In the genomic region with DNA sequence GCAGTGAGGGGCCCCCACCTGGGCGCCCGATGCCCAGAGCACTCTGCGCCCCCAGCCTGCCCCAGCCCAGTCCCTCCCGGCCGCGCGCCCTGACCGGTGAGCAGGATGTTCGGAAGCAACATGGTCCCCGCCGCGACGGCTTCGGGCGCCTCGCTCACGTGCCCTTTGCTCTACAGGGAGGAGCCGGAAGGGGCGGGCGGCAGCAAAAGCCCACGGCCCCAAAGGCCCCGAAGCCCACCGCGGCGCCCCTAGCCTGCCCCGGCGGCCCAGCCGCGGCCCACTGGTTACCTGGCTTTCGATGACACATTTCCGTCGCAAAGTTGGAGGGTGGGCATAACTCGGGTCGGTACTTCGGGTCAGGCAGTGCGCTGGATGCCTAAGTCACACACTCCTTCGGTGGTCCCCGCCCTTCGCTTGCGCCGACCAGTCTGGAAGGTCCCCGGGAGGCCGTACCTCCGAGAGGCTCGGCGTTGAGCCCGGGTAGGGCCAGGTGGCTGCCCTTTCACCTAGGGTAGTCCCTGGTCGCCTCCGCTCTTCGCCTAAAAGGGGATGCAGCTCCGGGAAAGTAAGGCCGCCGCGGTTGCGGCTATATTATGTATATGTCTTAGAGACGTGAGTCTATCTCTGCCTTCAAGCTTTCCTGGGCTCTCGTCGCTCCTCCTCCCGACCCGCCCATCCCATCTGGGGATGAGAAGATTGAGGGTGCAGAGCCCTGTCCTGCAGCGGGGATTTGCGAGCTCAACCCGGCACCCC, we compare ENCODE assay signal across 1 cellular context.
TF ChIP-seq lines count a peak whose summit lies in the region.

A gene (minus strand): TSS at position 152 of the 753 bp plus-strand sequence. CDS start 30 bp downstream, at position 122.
A gene with protein sequence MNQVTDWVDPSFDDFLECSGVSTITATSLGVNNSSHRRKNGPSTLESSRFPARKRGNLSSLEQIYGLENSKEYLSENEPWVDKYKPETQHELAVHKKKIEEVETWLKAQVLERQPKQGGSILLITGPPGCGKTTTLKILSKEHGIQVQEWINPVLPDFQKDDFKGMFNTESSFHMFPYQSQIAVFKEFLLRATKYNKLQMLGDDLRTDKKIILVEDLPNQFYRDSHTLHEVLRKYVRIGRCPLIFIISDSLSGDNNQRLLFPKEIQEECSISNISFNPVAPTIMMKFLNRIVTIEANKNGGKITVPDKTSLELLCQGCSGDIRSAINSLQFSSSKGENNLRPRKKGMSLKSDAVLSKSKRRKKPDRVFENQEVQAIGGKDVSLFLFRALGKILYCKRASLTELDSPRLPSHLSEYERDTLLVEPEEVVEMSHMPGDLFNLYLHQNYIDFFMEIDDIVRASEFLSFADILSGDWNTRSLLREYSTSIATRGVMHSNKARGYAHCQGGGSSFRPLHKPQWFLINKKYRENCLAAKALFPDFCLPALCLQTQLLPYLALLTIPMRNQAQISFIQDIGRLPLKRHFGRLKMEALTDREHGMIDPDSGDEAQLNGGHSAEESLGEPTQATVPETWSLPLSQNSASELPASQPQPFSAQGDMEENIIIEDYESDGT (plus strand): TSS at position 450 of the 753 bp plus-strand sequence. CDS start 2,391 bp downstream, outside the sequence.
A gene with protein sequence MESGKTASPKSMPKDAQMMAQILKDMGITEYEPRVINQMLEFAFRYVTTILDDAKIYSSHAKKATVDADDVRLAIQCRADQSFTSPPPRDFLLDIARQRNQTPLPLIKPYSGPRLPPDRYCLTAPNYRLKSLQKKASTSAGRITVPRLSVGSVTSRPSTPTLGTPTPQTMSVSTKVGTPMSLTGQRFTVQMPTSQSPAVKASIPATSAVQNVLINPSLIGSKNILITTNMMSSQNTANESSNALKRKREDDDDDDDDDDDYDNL (minus strand): TSS at position 152 of the 753 bp plus-strand sequence. CDS start 3,783 bp downstream, outside the sequence.

TF ChIP-seq in K562, 482 proteins besides CTCF, POLR2A, EP300 and RAD21 (continued from another document and continues in another):
- TF ChIP-seq, protein P1, sequence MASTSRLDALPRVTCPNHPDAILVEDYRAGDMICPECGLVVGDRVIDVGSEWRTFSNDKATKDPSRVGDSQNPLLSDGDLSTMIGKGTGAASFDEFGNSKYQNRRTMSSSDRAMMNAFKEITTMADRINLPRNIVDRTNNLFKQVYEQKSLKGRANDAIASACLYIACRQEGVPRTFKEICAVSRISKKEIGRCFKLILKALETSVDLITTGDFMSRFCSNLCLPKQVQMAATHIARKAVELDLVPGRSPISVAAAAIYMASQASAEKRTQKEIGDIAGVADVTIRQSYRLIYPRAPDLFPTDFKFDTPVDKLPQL (IDR thresholded peaks at IDR 0.05; ENCODE audit: extremely low read depth, insufficient read length) = no peak
- TF ChIP-seq SMAD1 (IDR thresholded peaks at IDR 0.05; ENCODE audit: low read depth, low read length, partially characterized antibody) (peak; percentile 18), ZNF766 (CRISPR knock-in tag; conservative IDR thresholded peaks at IDR 0.05) (peak; percentile 81), KLF1 (tag; IDR thresholded peaks at IDR 0.05) (peak; percentile 96), ZNF76 (CRISPR knock-in tag; IDR thresholded peaks at IDR 0.05; ENCODE audit: borderline replicate concordance) (0 out of 2 replicates have a peak, but pooled peaks have one; percentile 32), MCM7 (IDR thresholded peaks at IDR 0.05) (no peak), RBFOX2 (IDR thresholded peaks at IDR 0.05; ENCODE audit: low read depth, low read length) (peak; percentile 96), KLF6 (CRISPR knock-in tag; IDR thresholded peaks at IDR 0.05; ENCODE audit: borderline replicate concordance) (peak; percentile 87; the same call in 1 of the 2 replicates), MEF2D (tag; conservative IDR thresholded peaks at IDR 0.05; ENCODE audit: low read depth) (0 out of 2 replicates have a peak, but pooled peaks have one; percentile 37), MYBL2 (IDR thresholded peaks at IDR 0.05; ENCODE audit: low read depth) (no peak; the same call in 1 of the 2 replicates), MYBL2 (CRISPR knock-in tag; IDR thresholded peaks at IDR 0.05; ENCODE audit: borderline replicate concordance) (no peak), NFRKB (IDR thresholded peaks at IDR 0.05; ENCODE audit: low read depth) (peak; percentile 70), PHF8 (IDR thresholded peaks at IDR 0.05; ENCODE audit: borderline replicate concordance, low read length) (peak; percentile 90; the same call in 1 of the 2 replicates), HCFC1 (IDR thresholded peaks at IDR 0.05; ENCODE audit: low read depth, low read length) (peak; percentile 76), CHCHD3 (CRISPR knock-in tag; IDR thresholded peaks at IDR 0.05) (no peak), FOXK1 (CRISPR knock-in tag; IDR thresholded peaks at IDR 0.05; ENCODE audit: borderline replicate concordance) (peak; percentile 70; the same call in 1 of the 2 replicates)
- TF ChIP-seq, protein P2, sequence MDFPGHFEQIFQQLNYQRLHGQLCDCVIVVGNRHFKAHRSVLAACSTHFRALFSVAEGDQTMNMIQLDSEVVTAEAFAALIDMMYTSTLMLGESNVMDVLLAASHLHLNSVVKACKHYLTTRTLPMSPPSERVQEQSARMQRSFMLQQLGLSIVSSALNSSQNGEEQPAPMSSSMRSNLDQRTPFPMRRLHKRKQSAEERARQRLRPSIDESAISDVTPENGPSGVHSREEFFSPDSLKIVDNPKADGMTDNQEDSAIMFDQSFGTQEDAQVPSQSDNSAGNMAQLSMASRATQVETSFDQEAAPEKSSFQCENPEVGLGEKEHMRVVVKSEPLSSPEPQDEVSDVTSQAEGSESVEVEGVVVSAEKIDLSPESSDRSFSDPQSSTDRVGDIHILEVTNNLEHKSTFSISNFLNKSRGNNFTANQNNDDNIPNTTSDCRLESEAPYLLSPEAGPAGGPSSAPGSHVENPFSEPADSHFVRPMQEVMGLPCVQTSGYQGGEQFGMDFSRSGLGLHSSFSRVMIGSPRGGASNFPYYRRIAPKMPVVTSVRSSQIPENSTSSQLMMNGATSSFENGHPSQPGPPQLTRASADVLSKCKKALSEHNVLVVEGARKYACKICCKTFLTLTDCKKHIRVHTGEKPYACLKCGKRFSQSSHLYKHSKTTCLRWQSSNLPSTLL (IDR thresholded peaks at IDR 0.05) = no peak
- TF ChIP-seq, protein P3, sequence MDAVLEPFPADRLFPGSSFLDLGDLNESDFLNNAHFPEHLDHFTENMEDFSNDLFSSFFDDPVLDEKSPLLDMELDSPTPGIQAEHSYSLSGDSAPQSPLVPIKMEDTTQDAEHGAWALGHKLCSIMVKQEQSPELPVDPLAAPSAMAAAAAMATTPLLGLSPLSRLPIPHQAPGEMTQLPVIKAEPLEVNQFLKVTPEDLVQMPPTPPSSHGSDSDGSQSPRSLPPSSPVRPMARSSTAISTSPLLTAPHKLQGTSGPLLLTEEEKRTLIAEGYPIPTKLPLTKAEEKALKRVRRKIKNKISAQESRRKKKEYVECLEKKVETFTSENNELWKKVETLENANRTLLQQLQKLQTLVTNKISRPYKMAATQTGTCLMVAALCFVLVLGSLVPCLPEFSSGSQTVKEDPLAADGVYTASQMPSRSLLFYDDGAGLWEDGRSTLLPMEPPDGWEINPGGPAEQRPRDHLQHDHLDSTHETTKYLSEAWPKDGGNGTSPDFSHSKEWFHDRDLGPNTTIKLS (IDR thresholded peaks at IDR 0.05; ENCODE audit: borderline replicate concordance, low read depth) = peak; percentile 67
- TF ChIP-seq, protein P4, sequence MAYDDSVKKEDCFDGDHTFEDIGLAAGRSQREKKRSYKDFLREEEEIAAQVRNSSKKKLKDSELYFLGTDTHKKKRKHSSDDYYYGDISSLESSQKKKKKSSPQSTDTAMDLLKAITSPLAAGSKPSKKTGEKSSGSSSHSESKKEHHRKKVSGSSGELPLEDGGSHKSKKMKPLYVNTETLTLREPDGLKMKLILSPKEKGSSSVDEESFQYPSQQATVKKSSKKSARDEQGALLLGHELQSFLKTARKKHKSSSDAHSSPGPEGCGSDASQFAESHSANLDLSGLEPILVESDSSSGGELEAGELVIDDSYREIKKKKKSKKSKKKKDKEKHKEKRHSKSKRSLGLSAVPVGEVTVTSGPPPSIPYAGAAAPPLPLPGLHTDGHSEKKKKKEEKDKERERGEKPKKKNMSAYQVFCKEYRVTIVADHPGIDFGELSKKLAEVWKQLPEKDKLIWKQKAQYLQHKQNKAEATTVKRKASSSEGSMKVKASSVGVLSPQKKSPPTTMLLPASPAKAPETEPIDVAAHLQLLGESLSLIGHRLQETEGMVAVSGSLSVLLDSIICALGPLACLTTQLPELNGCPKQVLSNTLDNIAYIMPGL (CRISPR knock-in tag; IDR thresholded peaks at IDR 0.05) = peak; percentile 78; the same call in 1 of the 2 replicates
- TF ChIP-seq, protein P5, sequence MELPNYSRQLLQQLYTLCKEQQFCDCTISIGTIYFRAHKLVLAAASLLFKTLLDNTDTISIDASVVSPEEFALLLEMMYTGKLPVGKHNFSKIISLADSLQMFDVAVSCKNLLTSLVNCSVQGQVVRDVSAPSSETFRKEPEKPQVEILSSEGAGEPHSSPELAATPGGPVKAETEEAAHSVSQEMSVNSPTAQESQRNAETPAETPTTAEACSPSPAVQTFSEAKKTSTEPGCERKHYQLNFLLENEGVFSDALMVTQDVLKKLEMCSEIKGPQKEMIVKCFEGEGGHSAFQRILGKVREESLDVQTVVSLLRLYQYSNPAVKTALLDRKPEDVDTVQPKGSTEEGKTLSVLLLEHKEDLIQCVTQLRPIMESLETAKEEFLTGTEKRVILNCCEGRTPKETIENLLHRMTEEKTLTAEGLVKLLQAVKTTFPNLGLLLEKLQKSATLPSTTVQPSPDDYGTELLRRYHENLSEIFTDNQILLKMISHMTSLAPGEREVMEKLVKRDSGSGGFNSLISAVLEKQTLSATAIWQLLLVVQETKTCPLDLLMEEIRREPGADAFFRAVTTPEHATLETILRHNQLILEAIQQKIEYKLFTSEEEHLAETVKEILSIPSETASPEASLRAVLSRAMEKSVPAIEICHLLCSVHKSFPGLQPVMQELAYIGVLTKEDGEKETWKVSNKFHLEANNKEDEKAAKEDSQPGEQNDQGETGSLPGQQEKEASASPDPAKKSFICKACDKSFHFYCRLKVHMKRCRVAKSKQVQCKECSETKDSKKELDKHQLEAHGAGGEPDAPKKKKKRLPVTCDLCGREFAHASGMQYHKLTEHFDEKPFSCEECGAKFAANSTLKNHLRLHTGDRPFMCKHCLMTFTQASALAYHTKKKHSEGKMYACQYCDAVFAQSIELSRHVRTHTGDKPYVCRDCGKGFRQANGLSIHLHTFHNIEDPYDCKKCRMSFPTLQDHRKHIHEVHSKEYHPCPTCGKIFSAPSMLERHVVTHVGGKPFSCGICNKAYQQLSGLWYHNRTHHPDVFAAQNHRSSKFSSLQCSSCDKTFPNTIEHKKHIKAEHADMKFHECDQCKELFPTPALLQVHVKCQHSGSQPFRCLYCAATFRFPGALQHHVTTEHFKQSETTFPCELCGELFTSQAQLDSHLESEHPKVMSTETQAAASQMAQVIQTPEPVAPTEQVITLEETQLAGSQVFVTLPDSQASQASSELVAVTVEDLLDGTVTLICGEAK (IDR thresholded peaks at IDR 0.05) = peak; percentile 76
- TF ChIP-seq, protein P5 (CRISPR knock-in tag; IDR thresholded peaks at IDR 0.05) = no peak
- TF ChIP-seq, protein P6, sequence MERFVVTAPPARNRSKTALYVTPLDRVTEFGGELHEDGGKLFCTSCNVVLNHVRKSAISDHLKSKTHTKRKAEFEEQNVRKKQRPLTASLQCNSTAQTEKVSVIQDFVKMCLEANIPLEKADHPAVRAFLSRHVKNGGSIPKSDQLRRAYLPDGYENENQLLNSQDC (CRISPR knock-in tag; IDR thresholded peaks at IDR 0.05) = peak; percentile 2; the same call in 1 of the 2 replicates
- TF ChIP-seq, protein P7, sequence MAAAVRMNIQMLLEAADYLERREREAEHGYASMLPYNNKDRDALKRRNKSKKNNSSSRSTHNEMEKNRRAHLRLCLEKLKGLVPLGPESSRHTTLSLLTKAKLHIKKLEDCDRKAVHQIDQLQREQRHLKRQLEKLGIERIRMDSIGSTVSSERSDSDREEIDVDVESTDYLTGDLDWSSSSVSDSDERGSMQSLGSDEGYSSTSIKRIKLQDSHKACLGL (CRISPR knock-in tag; IDR thresholded peaks at IDR 0.05; ENCODE audit: borderline replicate concordance, poor library complexity, severe bottlenecking) = peak; percentile 80
